24 cellular contexts compared by ENCODE assay signal in genomic region chr15:65405793-65406192, GRCh38. TPM values are rescaled to one million over a fixed set of nuclear protein-coding genes. Genes with fewer than 3 reads are reported as not detected.
A peak's percentile ranks its signal among the peaks of the same experiment; 100 is the strongest.
DNase-seq lines count a peak whose midpoint lies in the region; ATAC-seq, FAIRE-seq and TF ChIP-seq lines count a peak whose summit lies in the region.
"Had no signal": no experiment of that assay in that cellular context is flagged by ENCODE, and none has a peak within 500 bp of the region (broad histone marks: within the 10 kb centered on the region; RNA-seq: fewer than 3 reads in every experiment).

No MANE protein-coding gene starts in this region.

- H3K4me3 Mint-ChIP-seq in IgD-negative memory B cell: no peak overlapping the region
- H3K4me3 Mint-ChIP-seq in nephron: peak overlapping the region in 2 of 3 experiments; percentile 17 to 54
- H3K4me3 Mint-ChIP-seq in GM23338: no peak overlapping the region
- H3K4me3 Mint-ChIP-seq: CD4-positive, alpha-beta memory T cell; HFFc6 had no signal

- POLR2A ChIA-PET in K562 (lab: Yijun Ruan, JAX): interaction anchor here (0.5 to 1.2 kb wide), 4 partner anchors 9 to 357 kb away, joined by 3 to 4 read pairs (median 4); no protein-coding TSS in a partner anchor

- H3K27me3 ChIP-seq in K562 (ENCODE audit: control insufficient read depth in 2 of 2, insufficient read depth in 2 of 2, low read length in 2 of 2) (peaks cover 6 to 41% of the 10 kb centered on the region in 2 experiments; a peak in 3 of 5 replicates), GM23338 (ENCODE audit: insufficient read depth) (no peaks in the 10 kb centered on the region)

- 19% methylated on average over 5 of the region's 5 CpGs for WGBS in K562 (ENCODE audit: insufficient coverage, low coverage, missing lambda C conversion rate)

- no peaks in the 10 kb centered on the region for H3K79me2 ChIP-seq in K562 (ENCODE audit: control insufficient read depth, insufficient read depth, low read length)
- H3K79me2 ChIP-seq in GM23338 (replicated peaks; ENCODE audit: insufficient read depth): no peaks in the 10 kb centered on the region

- TF ChIP-seq EP300 in K562 (IDR thresholded peaks at IDR 0.05; ENCODE audit: low read length): no peak

- no TSS peak for BruUV-seq in K562 (replicated peaks; lab: Mats Ljungman, UMichigan)

- CTCF ChIA-PET in K562 (lab: Yijun Ruan, JAX; ENCODE audit: low intra/inter-chr PET ratio): no interaction called here

- in situ Hi-C loops in K562 (cut with MboI): no loop called here

- H3K4me1 Mint-ChIP-seq in IgD-negative memory B cell (peaks cover 8 to 12% (median 8%) of the 10 kb centered on the region in 3 donors), nephron (peaks cover 77% of the 10 kb centered on the region), GM23338 (peaks cover 44% of the 10 kb centered on the region)
- H3K4me1 Mint-ChIP-seq: CD4-positive, alpha-beta memory T cell had no signal

- H4K20me1 ChIP-seq in K562 (replicated peaks; ENCODE audit: control insufficient read depth, insufficient read depth, low read length) (no peaks in the 10 kb centered on the region), GM23338 (replicated peaks; ENCODE audit: insufficient read depth) (no peaks in the 10 kb centered on the region)

- H3K27me3 Mint-ChIP-seq in IgD-negative memory B cell (peaks cover 29% of the 10 kb centered on the region), nephron (ENCODE audit: low read depth) (no peaks in the 10 kb centered on the region), GM23338 (ENCODE audit: insufficient read depth, low read depth, poor library complexity) (peaks cover 10% of the 10 kb centered on the region)

- no peaks in the 10 kb centered on the region for H3K9me2 ChIP-seq in GM23338 (ENCODE audit: insufficient read depth)

- no peak for FAIRE-seq in K562 (lab: Jason Lieb, UNC)
- FAIRE-seq: D721Med, GM12892 had no signal

- H3F3A ChIP-seq in GM23338 (replicated peaks; ENCODE audit: low read depth): no peaks in the 10 kb centered on the region

- no peak for ATAC-seq in K562
- ATAC-seq in GM23338: no peak
- ATAC-seq: Panc1 had no signal

- H3K27ac ChIP-seq in K562 (ENCODE audit: extremely low read depth, low read depth, low read length) (no peak overlapping the region), GM23338 (ENCODE audit: low read depth) (no peak overlapping the region)
- H3K27ac ChIP-seq: HL-60 had no signal

- H3K9me3 ChIP-seq in K562 (replicated peaks; ENCODE audit: control insufficient read depth, insufficient read depth, low read depth, low read length): no peaks in the 10 kb centered on the region

- no peaks in the 10 kb centered on the region for H3K36me3 ChIP-seq in K562 (ENCODE audit: control insufficient read depth, insufficient read depth, low read length)
- H3K36me3 ChIP-seq in GM23338 (ENCODE audit: insufficient read depth): no peaks in the 10 kb centered on the region

- peaks cover 5 to 19% of the 10 kb centered on the region in 2 experiments for H3K4me1 ChIP-seq in K562 (replicated peaks in 1 of 2; ENCODE audit: control insufficient read depth in 2 of 2, insufficient read depth in 2 of 2, low read length in 2 of 2)
- H3K4me1 ChIP-seq in GM23338 (ENCODE audit: insufficient read depth): peaks cover 19% of the 10 kb centered on the region

- DNase-seq in K562 (ENCODE audit: extremely low read depth in 1 of 4, low spot score in 3 of 4): no peak
- DNase-seq in NCI-H1048 (lab: John Stamatoyannopoulos, UW): no peak
- no peak for DNase-seq in NCI-H345 treated with DMSO at 0.1 percent for 48 hours (lab: John Stamatoyannopoulos, UW; ENCODE audit: unreplicated experiment)
- no peak for DNase-seq in hepatic stellate cell (ENCODE audit: low spot score)
- DNase-seq in GM23338 (ENCODE audit: low spot score): no peak
- DNase-seq: ACHN; CD4-positive, alpha-beta memory T cell; DMS79 treated with DMSO at 0.1 percent for 48 hours; GDM1; HFFc6; KG1; NCI-H1092; NCI-H1694; NCI-H2107; NCI-H345; NCI-H748 treated with DMSO at 0.1 percent for 48 hours; SHP77 had no signal

- TF ChIP-seq POLR2A in K562 (conservative IDR thresholded peaks at IDR 0.05): no peak

- H3K4me3 ChIP-seq in K562: no peak overlapping the region
- no peak overlapping the region for H3K4me3 ChIP-seq in GM23338

- TF ChIP-seq CTCF in K562 (IDR thresholded peaks at IDR 0.05 in 2 of 3, conservative IDR thresholded peaks at IDR 0.05 in 1 of 3; ENCODE audit: insufficient read depth in 2 of 3, low read depth in 1 of 3, low read length in 3 of 3) (no peak), nephron (IDR thresholded peaks at IDR 0.05; ENCODE audit: unreplicated experiment in 3 of 3) (no peak), GM23338 (conservative IDR thresholded peaks at IDR 0.05; ENCODE audit: low read depth in 2 of 2) (no peak)

- H3K27ac Mint-ChIP-seq in IgD-negative memory B cell (peak overlapping the region in 2 of 3 donors; percentile 35 to 65), nephron (peak overlapping the region; percentile 58 to 85 (median 78)), GM23338 (no peak overlapping the region)
- H3K27ac Mint-ChIP-seq: CD4-positive, alpha-beta memory T cell; HFFc6 had no signal

- no peak for TF ChIP-seq RAD21 in K562 (CRISPR knock-in tag; conservative IDR thresholded peaks at IDR 0.05 in 1 of 2, IDR thresholded peaks at IDR 0.05 in 1 of 2)

- H3K9me1 ChIP-seq in K562 (ENCODE audit: control insufficient read depth, insufficient read depth, low read length): no peaks in the 10 kb centered on the region

- H2AFZ ChIP-seq in K562 (ENCODE audit: low read depth, low read length) (no peak overlapping the region), GM23338 (no peak overlapping the region)

- H3K9me3 Mint-ChIP-seq in IgD-negative memory B cell (no peaks in the 10 kb centered on the region), nephron (no peaks in the 10 kb centered on the region), GM23338 (no peaks in the 10 kb centered on the region)
- H3K9me3 Mint-ChIP-seq: CD4-positive, alpha-beta memory T cell; HFFc6 had no signal

- no peak overlapping the region for H3K4me2 ChIP-seq in K562 (ENCODE audit: insufficient read depth, low read length)
- no peak overlapping the region for H3K4me2 ChIP-seq in GM23338

- no peak overlapping the region for H3K9ac ChIP-seq in K562 (ENCODE audit: insufficient read depth in 1 of 2, low read depth in 2 of 2, low read length in 2 of 2)

- H3K36me3 Mint-ChIP-seq in IgD-negative memory B cell (no peaks in the 10 kb centered on the region), nephron (ENCODE audit: low read depth) (peaks cover 14% of the 10 kb centered on the region), GM23338 (ENCODE audit: low read depth) (peaks cover 12% of the 10 kb centered on the region; the same call in 2 of the 3 replicates)
- H3K36me3 Mint-ChIP-seq: CD4-positive, alpha-beta memory T cell had no signal

- intact Hi-C loops in K562 (cut with micrococcal nuclease): loop anchor here (10.0 kb wide), 1 partner anchor 169 kb away; no protein-coding TSS in a partner anchor

TF ChIP-seq in K562, 482 proteins besides CTCF, POLR2A, EP300 and RAD21 (continues in another document):
- TF ChIP-seq ZNF253 (CRISPR knock-in tag; conservative IDR thresholded peaks at IDR 0.05): no peak

TF ChIP-seq in GM23338, 12 proteins besides CTCF, POLR2A, EP300 and RAD21 (continues in another document):
- TF ChIP-seq EZH2phosphoT487 (IDR thresholded peaks at IDR 0.05; ENCODE audit: unreplicated experiment) (no peak), POLR2AphosphoS5 (IDR thresholded peaks at IDR 0.05; ENCODE audit: low read depth) (no peak)

RNA-seq across cellular contexts. Expression of gene IGDCC4, which starts 17.0 kb away (rescaled TPM):
- polyA plus RNA-seq in IgD-negative memory B cell (not detected), K562 (2011; rRNA removed) (0.79 and 1.5 TPM in 2 replicates), K562 (2014; fragmentation: Illumina TruSeq; extraction: Trizol) (0.17 and 0.22 TPM in 2 replicates), K562 (2014; fragmentation: Nextera tagmentation; extraction: Ambion mirVana) (under 1 TPM; 0.04 to 0.06 TPM), K562 (2014; rRNA removed) (0.13 and 0.16 TPM in 2 replicates), GM23338 (2016; fragmentation: Nextera tagmentation; extraction: Ambion mirVana) (7.2 and 7.5 TPM in 2 replicates)
- total RNA-seq in K562 (2011; cell fraction: chromatin; rRNA removed; ENCODE audit: low replicate concordance): 7.9 and 12.6 TPM in 2 replicates
- total RNA-seq in K562 (2011; cell fraction: nucleolus; rRNA removed): 4.6 and 7.3 TPM in 2 replicates
- 6.4 and 11.5 TPM in 2 replicates for total RNA-seq in K562 (2011; cell fraction: nucleoplasm; rRNA removed)
- total RNA-seq in K562 (2014; rRNA removed) (0.33 and 1.4 TPM in 2 replicates), K562 (2014; rRNA removed; fragmentation: Illumina TruSeq; extraction: Trizol) (0.07 and 0.54 TPM in 2 replicates), K562 (2015; rRNA removed; fragmentation: Illumina TruSeq; extraction: Trizol) (0.11 and 0.14 TPM in 2 replicates), K562 (2021) (0.31 and 0.42 TPM in 2 replicates)
- 0.68 and 1.3 TPM in 2 replicates for polyA plus RNA-seq in K562 (2011; cell fraction: cytosol; rRNA removed)
- polyA plus RNA-seq in K562 (2011; cell fraction: nucleus; rRNA removed): 5.3 and 9.7 TPM in 2 replicates
- polyA plus RNA-seq in K562 (2012): 0.34 and 0.71 TPM in 2 replicates
- 1.3 and 2.5 TPM in 2 replicates for polyA minus RNA-seq in K562 (2011; rRNA and poly(A)+ RNA removed)
- polyA minus RNA-seq in K562 (2011; cell fraction: cytosol; rRNA and poly(A)+ RNA removed): 0.46 and 1.1 TPM in 2 replicates
- 3.1 and 4.0 TPM in 2 replicates for polyA minus RNA-seq in K562 (2011; cell fraction: nucleus; rRNA and poly(A)+ RNA removed)
- total RNA-seq in GM23338 (2014; rRNA removed; shearing (Covaris generic)): 8.4 and 9.6 TPM in 2 replicates

RNA-seq across cellular contexts. Expression of gene IGDCC3, which starts 28.0 kb away (rescaled TPM):
- polyA plus RNA-seq in IgD-negative memory B cell (not detected), K562 (2011; rRNA removed) (not detected in 2 replicates), K562 (2014; fragmentation: Illumina TruSeq; extraction: Trizol) (not detected in 2 replicates), K562 (2014; fragmentation: Nextera tagmentation; extraction: Ambion mirVana) (not detected), K562 (2014; rRNA removed) (0.03 TPM in 1 of 2 replicates, not detected in the other), GM23338 (2016; fragmentation: Nextera tagmentation; extraction: Ambion mirVana) (15.3 and 16.4 TPM in 2 replicates)
- total RNA-seq in K562 (2011; cell fraction: chromatin; rRNA removed; ENCODE audit: low replicate concordance): not detected in 2 replicates
- not detected in 2 replicates for total RNA-seq in K562 (2011; cell fraction: nucleolus; rRNA removed)
- total RNA-seq in K562 (2011; cell fraction: nucleoplasm; rRNA removed): not detected in 2 replicates
- total RNA-seq in K562 (2014; rRNA removed) (not detected in 2 replicates), K562 (2014; rRNA removed; fragmentation: Illumina TruSeq; extraction: Trizol) (not detected in 2 replicates), K562 (2015; rRNA removed; fragmentation: Illumina TruSeq; extraction: Trizol) (not detected in 2 replicates), K562 (2021) (0.07 TPM in 1 of 2 replicates, not detected in the other)
- polyA plus RNA-seq in K562 (2011; cell fraction: cytosol; rRNA removed): not detected in 2 replicates
- not detected in 2 replicates for polyA plus RNA-seq in K562 (2011; cell fraction: nucleus; rRNA removed)
- not detected in 2 replicates for polyA plus RNA-seq in K562 (2012)
- not detected in 2 replicates for polyA minus RNA-seq in K562 (2011; rRNA and poly(A)+ RNA removed)
- not detected in 2 replicates for polyA minus RNA-seq in K562 (2011; cell fraction: cytosol; rRNA and poly(A)+ RNA removed)
- polyA minus RNA-seq in K562 (2011; cell fraction: nucleus; rRNA and poly(A)+ RNA removed): not detected in 2 replicates
- 26.3 and 30.7 TPM in 2 replicates for total RNA-seq in GM23338 (2014; rRNA removed; shearing (Covaris generic))
- total RNA-seq: CD4-positive, alpha-beta memory T cell; HFFc6; M059J had no signal
- polyA plus RNA-seq: CD4-positive, alpha-beta memory T cell had no signal

Comparison
In these comparisons a context has a peak if more than half of its experiments do, and no peak if none do; other contexts are left out.
1. H3K4me3 Mint-ChIP-seq: peak in nephron (2 of 3); none in IgD-negative memory B cell (0 of 4) and GM23338 (single experiment).
2. RNA of gene IGDCC3, which starts 28.0 kb away (polyA plus RNA-seq): 15.3 to 16.4 TPM in GM23338; not detected in IgD-negative memory B cell (single experiment) and 0.03 TPM in K562; every median in the first group is over 10 times any median in the second.